ENCODE assay signal across 13 cellular contexts in genomic region chr22:29623553-29624169, GRCh38. TPM values are rescaled to one million over a fixed set of nuclear protein-coding genes. Genes with fewer than 3 reads are reported as not detected.
A peak's percentile ranks its signal among the peaks of the same experiment; 100 is the strongest.
DNase-seq lines count a peak whose midpoint lies in the region; ATAC-seq, FAIRE-seq and TF ChIP-seq lines count a peak whose summit lies in the region.
"Had no signal": no experiment of that assay in that cellular context is flagged by ENCODE, and none has a peak within 500 bp of the region (broad histone marks: within the 10 kb centered on the region; RNA-seq: fewer than 3 reads in every experiment).

No MANE protein-coding gene starts in this region.

- no peak for FAIRE-seq in GM19239 (lab: Jason Lieb, UNC)

- peaks cover 43% of the 10 kb centered on the region for H3K4me1 ChIP-seq in fibroblast of lung (ENCODE audit: control insufficient read depth, extremely low read depth, insufficient read depth, low read length)

- no peaks in the 10 kb centered on the region for H3K27me3 ChIP-seq in fibroblast of lung (ENCODE audit: control insufficient read depth, insufficient read depth, low read length)
- no peaks in the 10 kb centered on the region for H3K27me3 ChIP-seq in dorsolateral prefrontal cortex
- H3K27me3 ChIP-seq: gastroesophageal sphincter had no signal

- no peak overlapping the region for H3K9ac ChIP-seq in fibroblast of lung (ENCODE audit: insufficient read depth, low read length)

- H3K9me3 ChIP-seq in fibroblast of lung (ENCODE audit: control insufficient read depth, insufficient read depth, low read depth, low read length) = no peaks in the 10 kb centered on the region
- H3K9me3 ChIP-seq: gastroesophageal sphincter had no signal

- peak overlapping the region; percentile 71 for H3K27ac ChIP-seq in fibroblast of lung (ENCODE audit: insufficient read depth, low read length)
- H3K27ac ChIP-seq in dorsolateral prefrontal cortex = peak overlapping the region in 18 of 59 donors; percentile 3 to 68 (median 34)

- no peak overlapping the region for H3K4me2 ChIP-seq in fibroblast of lung (ENCODE audit: extremely low read depth, insufficient read depth, low read length)

- no peaks in the 10 kb centered on the region for H3K9me3 Mint-ChIP-seq in T-helper 2 cell treated with Interferon-gamma antibody and Interleukin-4, amounts not matched to agents 5 μg/mL and 100 μg/mL, for 36 hours
- H3K9me3 Mint-ChIP-seq: memory B cell had no signal

- no peaks in the 10 kb centered on the region for H3K36me3 ChIP-seq in fibroblast of lung (ENCODE audit: control insufficient read depth, insufficient read depth, low read length)
- H3K36me3 ChIP-seq: gastroesophageal sphincter had no signal

- no peaks in the 10 kb centered on the region for H3K27me3 Mint-ChIP-seq in T-helper 2 cell treated with Interferon-gamma antibody and Interleukin-4, amounts not matched to agents 5 μg/mL and 100 μg/mL, for 36 hours (ENCODE audit: low read depth)
- H3K27me3 Mint-ChIP-seq: memory B cell had no signal

- peak; percentile 19 for ATAC-seq in stimulated activated naive CD8-positive, alpha-beta T cell treated with anti-CD3 and anti-CD28 coated beads, Interleukin-15, Interleukin-2, amounts not matched to agents 100 U/mL and 50 U/mL, for 24 hours
- no peak for ATAC-seq in GM21381 (IDR thresholded peaks at IDR 0.05; ENCODE audit: unreplicated experiment)
- ATAC-seq: gastroesophageal sphincter had no signal

- peak; percentile 25 for DNase-seq in activated T-cell treated with anti-CD3 and anti-CD28 coated beads, Interleukin-2, amount 50 U/mL, for 1 hour
- no peak for DNase-seq in activated T-cell treated with anti-CD3 and anti-CD28 coated beads for 4 hours
- DNase-seq in T-helper 2 cell treated with Interferon-gamma antibody and Interleukin-4, amounts not matched to agents 5 μg/mL and 100 μg/mL, for 36 hours (ENCODE audit: low spot score) = no peak
- DNase-seq in fibroblast of lung (ENCODE audit: low read depth in 2 of 2) = peak in 1 of 2 donors; percentile 35
- DNase-seq in stimulated activated naive CD8-positive, alpha-beta T cell treated with anti-CD3 and anti-CD28 coated beads, Interleukin-15, Interleukin-2, amounts not matched to agents 100 U/mL and 50 U/mL, for 24 hours = no peak
- no peak for DNase-seq in GM19239 (ENCODE audit: insufficient read length, low spot score)
- DNase-seq in dorsolateral prefrontal cortex = no peak
- DNase-seq: activated CD4-positive, alpha-beta T cell treated with anti-CD3 and anti-CD28 coated beads for 4 hours; NCI-H1417 treated with DMSO at 0.1 percent for 48 hours; substantia nigra had no signal

- H3K36me3 Mint-ChIP-seq in T-helper 2 cell treated with Interferon-gamma antibody and Interleukin-4, amounts not matched to agents 5 μg/mL and 100 μg/mL, for 36 hours (ENCODE audit: low read depth) = no peaks in the 10 kb centered on the region

- peaks cover 62% of the 10 kb centered on the region for H3K79me2 ChIP-seq in fibroblast of lung (ENCODE audit: control insufficient read depth, insufficient read depth, low read length)

- intact Hi-C loops in dorsolateral prefrontal cortex (cut with DNase I) = no loop called here

- no peak overlapping the region for H3K4me3 ChIP-seq in fibroblast of lung (replicated peaks in 1 of 4; ENCODE audit: control extremely low read depth in 1 of 4, insufficient read depth in 1 of 4, low read depth in 3 of 4, low read length in 4 of 4)
- H3K4me3 ChIP-seq in dorsolateral prefrontal cortex = no peak overlapping the region
- H3K4me3 ChIP-seq: gastroesophageal sphincter had no signal

- peak overlapping the region; percentile 6 for H3K4me3 Mint-ChIP-seq in T-helper 2 cell treated with Interferon-gamma antibody and Interleukin-4, amounts not matched to agents 5 μg/mL and 100 μg/mL, for 36 hours
- H3K4me3 Mint-ChIP-seq: memory B cell had no signal

- no peak for TF ChIP-seq CTCF in fibroblast of lung (conservative IDR thresholded peaks at IDR 0.05 in 1 of 2, IDR thresholded peaks at IDR 0.05 in 1 of 2; ENCODE audit: low read depth in 1 of 2, low read length in 2 of 2)
- no peak for TF ChIP-seq CTCF in dorsolateral prefrontal cortex (IDR thresholded peaks at IDR 0.05 in 54 of 56, conservative IDR thresholded peaks at IDR 0.05 in 2 of 56; ENCODE audit: low read depth in 1 of 56, partially characterized antibody in 56 of 56)

- H3K4me1 Mint-ChIP-seq in T-helper 2 cell treated with Interferon-gamma antibody and Interleukin-4, amounts not matched to agents 5 μg/mL and 100 μg/mL, for 36 hours (ENCODE audit: low read depth) = peaks cover 43% of the 10 kb centered on the region

- no peak overlapping the region for H2AFZ ChIP-seq in fibroblast of lung (ENCODE audit: low read length)

- no peaks in the 10 kb centered on the region for H4K20me1 ChIP-seq in fibroblast of lung (ENCODE audit: control insufficient read depth, extremely low read depth, insufficient read depth, low read length)

- peak overlapping the region; percentile 22 for H3K27ac Mint-ChIP-seq in T-helper 2 cell treated with Interferon-gamma antibody and Interleukin-4, amounts not matched to agents 5 μg/mL and 100 μg/mL, for 36 hours

RNA-seq across cellular contexts. Expression of gene NF2, which starts 20.2 kb away (rescaled TPM):
- total RNA-seq in fibroblast of lung (37.0 and 55.5 TPM in 2 replicates), dorsolateral prefrontal cortex (100 to 1,000 TPM in 3 of 120 experiments, 10 to 100 TPM in 117; 34.6 to 110 (median 73.5) TPM)
- 80.9 and 108 TPM in 2 replicates for polyA plus RNA-seq in fibroblast of lung
- 48.7 and 60.3 TPM in 2 replicates for polyA plus RNA-seq in fibroblast of lung (2012)
- 131 and 171 TPM in 2 replicates for polyA minus RNA-seq in fibroblast of lung (ENCODE audit: low replicate concordance)

RNA-seq across cellular contexts. Expression of gene NIPSNAP1, which starts 42.7 kb away (rescaled TPM):
- total RNA-seq in fibroblast of lung = 33.9 and 55.5 TPM in 2 replicates
- 51.8 and 62.1 TPM in 2 replicates for polyA plus RNA-seq in fibroblast of lung
- 53.4 and 65.8 TPM in 2 replicates for polyA plus RNA-seq in fibroblast of lung (2012)
- 27.2 and 32.4 TPM in 2 replicates for polyA minus RNA-seq in fibroblast of lung (ENCODE audit: low replicate concordance)
- total RNA-seq in dorsolateral prefrontal cortex = 10 to 100 TPM; 40.4 to 91.9 (median 63.1) TPM
